ENCODE assay signal across 35 cellular contexts in the genomic region with DNA sequence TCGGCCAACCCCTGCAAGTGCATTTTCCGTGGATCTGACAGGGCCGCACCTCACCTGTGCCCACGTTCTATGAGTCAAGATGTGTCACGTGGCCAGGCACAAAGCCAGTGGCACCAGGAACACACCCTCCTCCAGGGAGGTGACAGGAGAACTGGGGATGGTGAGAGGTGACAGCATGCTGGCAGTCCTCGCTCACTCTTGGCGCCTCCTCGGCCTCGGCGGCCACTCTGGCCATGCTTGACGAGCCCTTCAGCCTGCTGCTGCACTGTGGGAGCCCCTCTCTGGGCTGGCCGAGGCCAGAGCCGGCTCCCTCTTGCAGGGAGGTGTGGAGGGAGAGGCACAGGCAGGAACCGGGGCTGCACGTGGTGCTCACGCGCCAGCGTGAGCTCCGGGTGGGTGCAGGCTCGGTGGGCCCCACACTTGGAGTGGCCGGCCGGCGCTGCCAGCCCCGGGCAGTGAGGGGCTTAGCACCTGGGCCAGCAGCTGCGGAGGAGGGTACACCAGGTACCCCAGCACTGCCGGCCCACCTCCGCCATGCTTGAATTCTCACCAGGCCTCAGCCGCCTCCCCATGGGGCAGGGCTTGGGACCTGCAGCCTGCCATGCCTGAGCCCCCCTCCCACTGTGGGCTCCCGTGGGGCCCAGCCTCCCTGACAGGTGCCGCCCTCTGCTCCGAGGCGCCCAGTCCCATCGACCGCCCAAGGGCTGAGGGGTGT. TPM values are rescaled to one million over a fixed set of nuclear protein-coding genes. Genes with fewer than 3 reads are reported as not detected.
"Had no signal": no experiment of that assay in that cellular context is flagged by ENCODE, and none has a peak within 500 bp of the region (broad histone marks: within the 10 kb centered on the region; RNA-seq: fewer than 3 reads in every experiment).

No MANE protein-coding gene starts in this region.

- H3K9me3 Mint-ChIP-seq: activated B cell treated with CpG ODN at 0.5 μM for 24 hours; activated CD4-positive, alpha-beta memory T cell treated with anti-CD3 and anti-CD28 coated beads for 36 hours; activated CD4-positive, alpha-beta T cell treated with anti-CD3 and anti-CD28 coated beads, Interleukin-2, amount 10 ng/mL, durations not matched to agents 24 days and 14 days; activated CD8-positive, alpha-beta T cell treated with anti-CD3 and anti-CD28 coated beads for 36 hours; activated naive CD4-positive, alpha-beta T cell treated with anti-CD3 and anti-CD28 coated beads, Interleukin-2, amount 10 ng/mL, durations not matched to agents 7 days and 5 days; activated naive CD4-positive, alpha-beta T cell treated with anti-CD3 and anti-CD28 coated beads, Interleukin-2, amount 50 U/mL, for 24 hours; activated naive CD8-positive, alpha-beta T cell treated with anti-CD3 and anti-CD28 coated beads, Interleukin-2, amount 10 ng/mL, durations not matched to agents 7 days and 5 days; activated naive CD8-positive, alpha-beta T cell treated with anti-CD3 and anti-CD28 coated beads, Interleukin-2, amount 50 U/mL, for 24 hours; activated T-cell treated with anti-CD3 and anti-CD28 coated beads, Interleukin-2, amount 50 U/mL, for 24 hours; activated T-helper 2 cell treated with anti-CD3 and anti-CD28 coated beads, Interferon-gamma antibody, Interleukin-2, Interleukin-4, amounts not matched to agents 10 μg/mL and 5 μg/mL and 100 μg/mL, durations not matched to agents 14 hours and 24 hours and 36 hours; central memory CD8-positive, alpha-beta T cell; T-helper 2 cell treated with Interferon-gamma antibody and Interleukin-4, amounts not matched to agents 5 μg/mL and 100 μg/mL, for 36 hours had no signal

- H3K27ac ChIP-seq: ascending aorta, cardiac muscle cell, VCaP had no signal

- H3K27ac Mint-ChIP-seq: activated B cell treated with CpG ODN at 0.5 μM for 24 hours; activated CD4-positive, alpha-beta memory T cell treated with anti-CD3 and anti-CD28 coated beads for 36 hours; activated CD4-positive, alpha-beta T cell treated with anti-CD3 and anti-CD28 coated beads, Interleukin-2, amount 10 ng/mL, durations not matched to agents 24 days and 14 days; activated CD8-positive, alpha-beta T cell treated with anti-CD3 and anti-CD28 coated beads for 36 hours; activated naive CD4-positive, alpha-beta T cell treated with anti-CD3 and anti-CD28 coated beads, Interleukin-2, amount 10 ng/mL, durations not matched to agents 7 days and 5 days; activated naive CD4-positive, alpha-beta T cell treated with anti-CD3 and anti-CD28 coated beads, Interleukin-2, amount 50 U/mL, for 24 hours; activated naive CD8-positive, alpha-beta T cell; activated naive CD8-positive, alpha-beta T cell treated with anti-CD3 and anti-CD28 coated beads, Interleukin-2, amount 10 ng/mL, durations not matched to agents 7 days and 5 days; activated naive CD8-positive, alpha-beta T cell treated with anti-CD3 and anti-CD28 coated beads, Interleukin-2, amount 50 U/mL, for 24 hours; activated T-cell treated with anti-CD3 and anti-CD28 coated beads, Interleukin-2, amount 50 U/mL, for 24 hours; activated T-helper 2 cell treated with anti-CD3 and anti-CD28 coated beads, Interferon-gamma antibody, Interleukin-2, Interleukin-4, amounts not matched to agents 10 μg/mL and 5 μg/mL and 100 μg/mL, durations not matched to agents 14 hours and 24 hours and 36 hours; brain; T-helper 1 cell treated with Interleukin-12 subunit alpha and Interleukin-12 subunit beta and Interleukin-4 antibody, amounts not matched to agents 30 μg/mL and 1 μg/mL, for 36 hours; T-helper 2 cell treated with Interferon-gamma antibody and Interleukin-4, amounts not matched to agents 5 μg/mL and 100 μg/mL, for 36 hours had no signal

- H3K4me1 ChIP-seq: ascending aorta had no signal

- H3K27me3 Mint-ChIP-seq: activated B cell treated with CpG ODN at 0.5 μM for 24 hours; activated CD4-positive, alpha-beta T cell treated with anti-CD3 and anti-CD28 coated beads, Interleukin-2, amount 10 ng/mL, durations not matched to agents 24 days and 14 days; activated CD8-positive, alpha-beta T cell treated with anti-CD3 and anti-CD28 coated beads for 36 hours; activated naive CD4-positive, alpha-beta T cell treated with anti-CD3 and anti-CD28 coated beads, Interleukin-2, amount 10 ng/mL, durations not matched to agents 7 days and 5 days; activated naive CD4-positive, alpha-beta T cell treated with anti-CD3 and anti-CD28 coated beads, Interleukin-2, amount 50 U/mL, for 24 hours; activated naive CD8-positive, alpha-beta T cell; activated naive CD8-positive, alpha-beta T cell treated with anti-CD3 and anti-CD28 coated beads, Interleukin-2, amount 10 ng/mL, durations not matched to agents 7 days and 5 days; activated naive CD8-positive, alpha-beta T cell treated with anti-CD3 and anti-CD28 coated beads, Interleukin-2, amount 50 U/mL, for 24 hours had no signal

- H3K36me3 ChIP-seq: ascending aorta, cardiac muscle cell had no signal

- H3K9me3 ChIP-seq: ascending aorta had no signal

- H3K27me3 ChIP-seq: ascending aorta, cardiac muscle cell had no signal

- H3K4me3 Mint-ChIP-seq: activated B cell treated with CpG ODN at 0.5 μM for 24 hours; activated CD4-positive, alpha-beta memory T cell treated with anti-CD3 and anti-CD28 coated beads for 36 hours; activated CD4-positive, alpha-beta T cell treated with anti-CD3 and anti-CD28 coated beads, Interleukin-2, amount 10 ng/mL, durations not matched to agents 24 days and 14 days; activated CD8-positive, alpha-beta T cell treated with anti-CD3 and anti-CD28 coated beads for 36 hours; activated naive CD4-positive, alpha-beta T cell treated with anti-CD3 and anti-CD28 coated beads, Interleukin-2, amount 10 ng/mL, durations not matched to agents 7 days and 5 days; activated naive CD4-positive, alpha-beta T cell treated with anti-CD3 and anti-CD28 coated beads, Interleukin-2, amount 50 U/mL, for 24 hours; activated naive CD8-positive, alpha-beta T cell; activated naive CD8-positive, alpha-beta T cell treated with anti-CD3 and anti-CD28 coated beads, Interleukin-2, amount 10 ng/mL, durations not matched to agents 7 days and 5 days; activated naive CD8-positive, alpha-beta T cell treated with anti-CD3 and anti-CD28 coated beads, Interleukin-2, amount 50 U/mL, for 24 hours; activated T-cell treated with anti-CD3 and anti-CD28 coated beads, Interleukin-2, amount 50 U/mL, for 24 hours; brain; central memory CD8-positive, alpha-beta T cell; T-helper 1 cell treated with Interleukin-12 subunit alpha and Interleukin-12 subunit beta and Interleukin-4 antibody, amounts not matched to agents 30 μg/mL and 1 μg/mL, for 36 hours; T-helper 2 cell treated with Interferon-gamma antibody and Interleukin-4, amounts not matched to agents 5 μg/mL and 100 μg/mL, for 36 hours had no signal

- DNase-seq: activated B cell treated with CpG ODN at 0.5 μM for 24 hours; activated CD4-positive, alpha-beta memory T cell treated with anti-CD3 and anti-CD28 coated beads for 36 hours; activated CD4-positive, alpha-beta T cell treated with anti-CD3 and anti-CD28 coated beads for 4 hours; activated CD4-positive, alpha-beta T cell treated with anti-CD3 and anti-CD28 coated beads, Interleukin-2, amount 10 ng/mL, durations not matched to agents 24 days and 14 days; activated CD4-positive, alpha-beta T cell treated with anti-CD3 and anti-CD28 coated beads, Interleukin-2, amount 50 U/mL, for 1 hour; activated CD4-positive, alpha-beta T cell treated with anti-CD3 and anti-CD28 coated beads, Interleukin-2, amount 50 U/mL, for 4 hours; activated CD4-positive, CD25-positive, alpha-beta regulatory T cell treated with anti-CD3 and anti-CD28 coated beads, Interleukin-2, amount 50 U/mL, for 72 hours; activated CD8-positive, alpha-beta memory T cell treated with anti-CD3 and anti-CD28 coated beads, Interleukin-2, amount 50 U/mL, for 48 hours; activated CD8-positive, alpha-beta T cell treated with anti-CD3 and anti-CD28 coated beads for 36 hours; activated effector memory CD4-positive, alpha-beta T cell treated with Interleukin-2 at 50 U/mL for 16 hours; activated gamma-delta T cell; activated naive CD4-positive, alpha-beta T cell treated with anti-CD3 and anti-CD28 coated beads, Interleukin-2, amount 10 ng/mL, durations not matched to agents 7 days and 5 days; activated naive CD4-positive, alpha-beta T cell treated with Interleukin-2 at 50 U/mL for 16 hours; activated naive CD8-positive, alpha-beta T cell treated with anti-CD3 and anti-CD28 coated beads, Interleukin-2, amount 10 ng/mL, durations not matched to agents 7 days and 5 days; activated naive CD8-positive, alpha-beta T cell treated with anti-CD3 and anti-CD28 coated beads, Interleukin-2, amount 50 U/mL, for 24 hours; activated T-cell treated with anti-CD3 and anti-CD28 coated beads, Interleukin-2, amount 50 U/mL, for 24 hours; activated T-cell treated with anti-CD3 and anti-CD28 coated beads, Interleukin-2, amount 50 U/mL, for 48 hours; amygdala; anterior cingulate cortex; cerebellar nuclear complex; T-helper 1 cell; T-helper 2 cell; T-helper 9 cell had no signal

- H3K4me1 Mint-ChIP-seq: activated B cell treated with CpG ODN at 0.5 μM for 24 hours; activated CD4-positive, alpha-beta T cell treated with anti-CD3 and anti-CD28 coated beads, Interleukin-2, amount 10 ng/mL, durations not matched to agents 24 days and 14 days; activated naive CD4-positive, alpha-beta T cell treated with anti-CD3 and anti-CD28 coated beads, Interleukin-2, amount 10 ng/mL, durations not matched to agents 7 days and 5 days; activated naive CD4-positive, alpha-beta T cell treated with anti-CD3 and anti-CD28 coated beads, Interleukin-2, amount 50 U/mL, for 24 hours; activated naive CD8-positive, alpha-beta T cell treated with anti-CD3 and anti-CD28 coated beads, Interleukin-2, amount 10 ng/mL, durations not matched to agents 7 days and 5 days; activated naive CD8-positive, alpha-beta T cell treated with anti-CD3 and anti-CD28 coated beads, Interleukin-2, amount 50 U/mL, for 24 hours; brain; central memory CD8-positive, alpha-beta T cell had no signal

- H3K36me3 Mint-ChIP-seq: activated CD4-positive, alpha-beta memory T cell treated with anti-CD3 and anti-CD28 coated beads for 36 hours; activated naive CD4-positive, alpha-beta T cell treated with anti-CD3 and anti-CD28 coated beads, Interleukin-2, amount 10 ng/mL, durations not matched to agents 7 days and 5 days; activated naive CD4-positive, alpha-beta T cell treated with anti-CD3 and anti-CD28 coated beads, Interleukin-2, amount 50 U/mL, for 24 hours; activated naive CD8-positive, alpha-beta T cell; activated naive CD8-positive, alpha-beta T cell treated with anti-CD3 and anti-CD28 coated beads, Interleukin-2, amount 10 ng/mL, durations not matched to agents 7 days and 5 days; brain had no signal

- H3K4me3 ChIP-seq: ascending aorta, cardiac muscle cell had no signal

- FAIRE-seq: bronchial epithelial cell, TTC549 had no signal

- ATAC-seq: activated CD8-positive, alpha-beta T cell treated with anti-CD3 and anti-CD28 coated beads for 36 hours; activated naive CD8-positive, alpha-beta T cell treated with anti-CD3 and anti-CD28 coated beads, Interleukin-2, amount 50 U/mL, for 24 hours had no signal

RNA-seq across cellular contexts. Expression of gene TTC34, which starts 11.6 kb away (rescaled TPM):
- total RNA-seq: cardiac muscle cell had no signal
- polyA plus RNA-seq: cardiac muscle cell had no signal
